Comparison of ENCODE assay signal across 8 cellular contexts in the genomic region with DNA sequence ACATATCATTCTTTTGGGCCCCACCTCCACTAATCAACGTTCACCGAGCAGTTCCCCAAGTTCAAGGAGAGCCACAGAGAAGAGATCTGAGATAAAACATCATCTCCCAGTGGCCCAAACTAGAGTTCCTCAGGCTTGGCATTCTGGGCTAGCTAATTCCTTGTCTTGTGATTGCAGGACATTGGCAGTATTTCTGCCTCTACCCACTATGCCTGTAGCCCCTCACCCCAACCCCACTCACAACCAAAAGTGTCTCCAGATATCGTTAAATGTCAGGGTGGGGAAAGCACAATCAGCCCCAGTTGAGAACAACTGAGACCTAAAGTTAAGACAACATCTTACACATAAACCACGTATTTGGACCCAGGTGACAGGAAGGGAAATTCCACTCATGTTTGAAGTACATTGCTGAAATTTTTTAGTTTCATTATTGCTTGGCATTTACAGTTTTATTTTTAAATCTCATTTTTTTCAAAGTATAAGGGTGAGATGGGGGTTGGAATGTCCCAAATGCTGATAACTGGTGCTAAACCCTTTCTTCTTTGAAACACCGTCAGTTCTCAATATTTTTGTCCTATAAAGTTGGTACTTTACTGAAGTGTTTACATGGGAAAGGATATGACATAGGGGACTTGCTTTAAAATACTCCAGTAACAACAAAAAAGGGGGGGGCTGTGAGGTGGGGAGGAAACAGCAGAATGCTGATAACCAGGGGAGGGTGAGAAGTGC. TPM values are rescaled to one million over a fixed set of nuclear protein-coding genes. Genes with fewer than 3 reads are reported as not detected.
DNase-seq lines count a peak whose midpoint lies in the region; ATAC-seq, FAIRE-seq and TF ChIP-seq lines count a peak whose summit lies in the region.

No MANE protein-coding gene starts in this region.

- TF ChIP-seq POLR2A in A549 (IDR thresholded peaks at IDR 0.05; ENCODE audit: low read length), result no peak
- no peak for TF ChIP-seq POLR2A in ovary (IDR thresholded peaks at IDR 0.05)

- H3K9me3 ChIP-seq in A549 (no peaks in the 10 kb centered on the region), endocrine pancreas (ENCODE audit: control insufficient read depth, low read length) (no peaks in the 10 kb centered on the region), ovary (no peaks in the 10 kb centered on the region), neural progenitor cell (ENCODE audit: low read depth) (no peaks in the 10 kb centered on the region)

- H3K9ac ChIP-seq in endocrine pancreas (ENCODE audit: control insufficient read depth, insufficient read depth, low read length) (no peak overlapping the region), neural progenitor cell (no peak overlapping the region)

- TF ChIP-seq CTCF in A549 (IDR thresholded peaks at IDR 0.05) (no peak), ovary (IDR thresholded peaks at IDR 0.05) (no peak), neural progenitor cell (IDR thresholded peaks at IDR 0.05) (no peak)

- no peaks in the 10 kb centered on the region for H3F3A ChIP-seq in neural progenitor cell (ENCODE audit: low read depth)

- H3K27ac ChIP-seq in A549 (peak overlapping the region; percentile 27 to 54; a peak in 3 of 6 replicates), ovary (peak overlapping the region in 1 of 2 donors; percentile 70), neural progenitor cell (no peak overlapping the region)

- POLR2A ChIA-PET in A549 (lab: Yijun Ruan, JAX), result no interaction called here

- TF ChIP-seq EP300 in A549 (IDR thresholded peaks at IDR 0.05) (no peak), ovary (IDR thresholded peaks at IDR 0.05) (no peak)

- H3K36me3 ChIP-seq in endocrine pancreas (ENCODE audit: control insufficient read depth, insufficient read depth, low read length), result no peaks in the 10 kb centered on the region
- no peaks in the 10 kb centered on the region for H3K36me3 ChIP-seq in ovary
- no peaks in the 10 kb centered on the region for H3K36me3 ChIP-seq in neural progenitor cell

- H3K4me1 Mint-ChIP-seq in neural progenitor cell, result peaks cover 10% of the 10 kb centered on the region

- H3K4me2 ChIP-seq in A549, result peak overlapping the region; percentile 60
- no peak overlapping the region for H3K4me2 ChIP-seq in neural progenitor cell

- H3K27me3 ChIP-seq in endocrine pancreas (ENCODE audit: control insufficient read depth, insufficient read depth, low read length) (no peaks in the 10 kb centered on the region), ovary (no peaks in the 10 kb centered on the region), neural progenitor cell (no peaks in the 10 kb centered on the region)

- H3K4me3 ChIP-seq in A549 (no peak overlapping the region), endocrine pancreas (ENCODE audit: control insufficient read depth, insufficient read depth, low read length) (peak overlapping the region; percentile 45), ovary (peak overlapping the region; percentile 19), neural progenitor cell (no peak overlapping the region)

- FAIRE-seq in A549 (lab: Jason Lieb, UNC), result no peak

- WGBS in A549 (ENCODE audit: missing lambda C conversion rate), result 55% methylated on average over 5 of the region's 5 CpGs
- 1 to 7% (median 1%) methylated on average over 5 of the region's 5 CpGs for WGBS in ovary, 3 donors

- peaks cover 4% of the 10 kb centered on the region for H3K36me3 Mint-ChIP-seq in neural progenitor cell

- peaks cover 54% of the 10 kb centered on the region for H4K20me1 ChIP-seq in neural progenitor cell (ENCODE audit: low read depth)

- no peaks in the 10 kb centered on the region for H3K9me3 Mint-ChIP-seq in neural progenitor cell

- CTCF ChIA-PET in A549 (lab: Yijun Ruan, JAX), result interaction anchor here (3.7 to 5.0 kb wide), 3 partner anchors 8 to 13 kb away, joined by 12 to 31 read pairs (median 27); a partner anchor contains a TSS

- peaks cover 90% of the 10 kb centered on the region for H3K79me2 ChIP-seq in neural progenitor cell (ENCODE audit: low read depth)

- no peak for DNase-seq in A549 (ENCODE audit: low read depth in 1 of 2, low spot score in 1 of 2)
- peak; percentile 34 for DNase-seq in activated CD4-positive, CD25-positive, alpha-beta regulatory T cell treated with anti-CD3 and anti-CD28 coated beads, Interleukin-2, amount 50 U/mL, for 16 hours (ENCODE audit: low read depth, low spot score)
- DNase-seq in ovary, result no peak
- DNase-seq in NCI-H1105 treated with DMSO at 0.1 percent for 48 hours (lab: John Stamatoyannopoulos, UW), result no peak
- DNase-seq in neural progenitor cell (ENCODE audit: low spot score), result no peak

- no peak overlapping the region for H3K27ac Mint-ChIP-seq in neural progenitor cell

- no peak for TF ChIP-seq RAD21 in A549 (conservative IDR thresholded peaks at IDR 0.05 in 1 of 2, IDR thresholded peaks at IDR 0.05 in 1 of 2)

- no peaks in the 10 kb centered on the region for H3K27me3 Mint-ChIP-seq in neural progenitor cell (ENCODE audit: insufficient read depth, low read depth)

- intact Hi-C loops in ovary (cut with DNase I), result no loop called here

- peaks cover 19% of the 10 kb centered on the region for H3K4me1 ChIP-seq in A549
- no peaks in the 10 kb centered on the region for H3K4me1 ChIP-seq in endocrine pancreas (ENCODE audit: control insufficient read depth, insufficient read depth, low read length)
- peaks cover 21% of the 10 kb centered on the region for H3K4me1 ChIP-seq in ovary (ENCODE audit: insufficient read depth)
- H3K4me1 ChIP-seq in neural progenitor cell, result no peaks in the 10 kb centered on the region

- H2AFZ ChIP-seq in neural progenitor cell (replicated peaks), result no peak overlapping the region

- H3K4me3 Mint-ChIP-seq in neural progenitor cell, result no peak overlapping the region

- peak in 1 of 2 experiments; percentile 40; a peak in 3 of 6 replicates for ATAC-seq in A549
- ATAC-seq in GM18868 (IDR thresholded peaks at IDR 0.05; ENCODE audit: unreplicated experiment), result peak; percentile 68
- peak; percentile 58 for ATAC-seq in HG03280 (IDR thresholded peaks at IDR 0.05; ENCODE audit: unreplicated experiment)

TF ChIP-seq in A549, 52 proteins besides CTCF, POLR2A, EP300 and RAD21:
- TF ChIP-seq ZFP36 (IDR thresholded peaks at IDR 0.05; ENCODE audit: borderline replicate concordance, partially characterized antibody) (no peak), HOXB13 (CRISPR knock-in tag; IDR thresholded peaks at IDR 0.05; ENCODE audit: low read depth) (no peak), FOXS1 (CRISPR knock-in tag; IDR thresholded peaks at IDR 0.05) (no peak), HOXA7 (CRISPR knock-in tag; IDR thresholded peaks at IDR 0.05) (no peak), NR3C1 (IDR thresholded peaks at IDR 0.05) (no peak), JUNB (IDR thresholded peaks at IDR 0.05) (no peak), TP53 (CRISPR knock-in tag; IDR thresholded peaks at IDR 0.05) (no peak), NPAS2 (CRISPR knock-in tag; IDR thresholded peaks at IDR 0.05; ENCODE audit: borderline replicate concordance) (no peak), CHD4 (IDR thresholded peaks at IDR 0.05; ENCODE audit: borderline replicate concordance) (no peak), RARB (CRISPR knock-in tag; IDR thresholded peaks at IDR 0.05) (no peak)
- TF ChIP-seq, protein P1, sequence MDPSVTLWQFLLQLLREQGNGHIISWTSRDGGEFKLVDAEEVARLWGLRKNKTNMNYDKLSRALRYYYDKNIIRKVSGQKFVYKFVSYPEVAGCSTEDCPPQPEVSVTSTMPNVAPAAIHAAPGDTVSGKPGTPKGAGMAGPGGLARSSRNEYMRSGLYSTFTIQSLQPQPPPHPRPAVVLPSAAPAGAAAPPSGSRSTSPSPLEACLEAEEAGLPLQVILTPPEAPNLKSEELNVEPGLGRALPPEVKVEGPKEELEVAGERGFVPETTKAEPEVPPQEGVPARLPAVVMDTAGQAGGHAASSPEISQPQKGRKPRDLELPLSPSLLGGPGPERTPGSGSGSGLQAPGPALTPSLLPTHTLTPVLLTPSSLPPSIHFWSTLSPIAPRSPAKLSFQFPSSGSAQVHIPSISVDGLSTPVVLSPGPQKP (IDR thresholded peaks at IDR 0.05; ENCODE audit: low read depth, low read length), result no peak
- TF ChIP-seq, protein P2, sequence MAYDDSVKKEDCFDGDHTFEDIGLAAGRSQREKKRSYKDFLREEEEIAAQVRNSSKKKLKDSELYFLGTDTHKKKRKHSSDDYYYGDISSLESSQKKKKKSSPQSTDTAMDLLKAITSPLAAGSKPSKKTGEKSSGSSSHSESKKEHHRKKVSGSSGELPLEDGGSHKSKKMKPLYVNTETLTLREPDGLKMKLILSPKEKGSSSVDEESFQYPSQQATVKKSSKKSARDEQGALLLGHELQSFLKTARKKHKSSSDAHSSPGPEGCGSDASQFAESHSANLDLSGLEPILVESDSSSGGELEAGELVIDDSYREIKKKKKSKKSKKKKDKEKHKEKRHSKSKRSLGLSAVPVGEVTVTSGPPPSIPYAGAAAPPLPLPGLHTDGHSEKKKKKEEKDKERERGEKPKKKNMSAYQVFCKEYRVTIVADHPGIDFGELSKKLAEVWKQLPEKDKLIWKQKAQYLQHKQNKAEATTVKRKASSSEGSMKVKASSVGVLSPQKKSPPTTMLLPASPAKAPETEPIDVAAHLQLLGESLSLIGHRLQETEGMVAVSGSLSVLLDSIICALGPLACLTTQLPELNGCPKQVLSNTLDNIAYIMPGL (CRISPR knock-in tag; IDR thresholded peaks at IDR 0.05; ENCODE audit: borderline replicate concordance), result no peak

RNA-seq across cellular contexts. Expression of a gene that starts 13.6 kb away (rescaled TPM):
- polyA plus RNA-seq in A549 (2011; rRNA removed) (41.5 and 55.1 TPM in 2 replicates), A549 (2017; fragmentation: RNase III; extraction: RNeasy Plus Mini Kit Qiagen cat#74134 plus additional on column Dnase treatment) (33.8 to 39.1 TPM (median 36.8 TPM) in 3 replicates), ovary (10 to 100 TPM; 34.9 to 57.6 TPM)
- 23.6 and 25.7 TPM in 2 replicates for polyA plus RNA-seq in A549 (2012; cell fraction: cytosol; rRNA removed)
- polyA plus RNA-seq in A549 (2012; cell fraction: nucleus; rRNA removed), result 15.1 and 25.0 TPM in 2 replicates
- 18.5 and 23.6 TPM in 2 replicates for polyA minus RNA-seq in A549 (2011; rRNA and poly(A)+ RNA removed)
- total RNA-seq in ovary (10 to 100 TPM; 42.1 to 60.9 (median 50.7) TPM), neural progenitor cell (ENCODE audit: low replicate concordance) (33.8 and 82.6 TPM in 2 replicates)

RNA-seq across cellular contexts. Expression of a gene that starts 40.8 kb away (rescaled TPM):
- 42.4 and 45.1 TPM in 2 replicates for polyA plus RNA-seq in A549 (2011; rRNA removed)
- 39.8 and 46.9 TPM in 2 replicates for polyA plus RNA-seq in A549 (2012; cell fraction: cytosol; rRNA removed)
- polyA plus RNA-seq in A549 (2012; cell fraction: nucleus; rRNA removed), result 39.6 and 47.5 TPM in 2 replicates
- 22.7 to 26.3 TPM (median 24.1 TPM) in 3 replicates for polyA plus RNA-seq in A549 (2017; fragmentation: RNase III; extraction: RNeasy Plus Mini Kit Qiagen cat#74134 plus additional on column Dnase treatment)
- 28.4 and 40.2 TPM in 2 replicates for polyA minus RNA-seq in A549 (2011; rRNA and poly(A)+ RNA removed)
- 10 to 100 TPM; 32.3 to 48.6 (median 40.6) TPM for total RNA-seq in ovary
- polyA plus RNA-seq in ovary, result 10 to 100 TPM; 35.1 to 39.2 TPM
- total RNA-seq in neural progenitor cell (ENCODE audit: low replicate concordance), result 7.4 and 11.4 TPM in 2 replicates

Comparison
In these comparisons a context has a peak if more than half of its experiments do, and no peak if none do; other contexts are left out.
1. H3K4me3 ChIP-seq: peak in endocrine pancreas (single experiment) and ovary (single experiment); none in A549 (single experiment) and neural progenitor cell (single experiment).